Comparison of ENCODE assay signal across 10 cellular contexts in the genomic region with DNA sequence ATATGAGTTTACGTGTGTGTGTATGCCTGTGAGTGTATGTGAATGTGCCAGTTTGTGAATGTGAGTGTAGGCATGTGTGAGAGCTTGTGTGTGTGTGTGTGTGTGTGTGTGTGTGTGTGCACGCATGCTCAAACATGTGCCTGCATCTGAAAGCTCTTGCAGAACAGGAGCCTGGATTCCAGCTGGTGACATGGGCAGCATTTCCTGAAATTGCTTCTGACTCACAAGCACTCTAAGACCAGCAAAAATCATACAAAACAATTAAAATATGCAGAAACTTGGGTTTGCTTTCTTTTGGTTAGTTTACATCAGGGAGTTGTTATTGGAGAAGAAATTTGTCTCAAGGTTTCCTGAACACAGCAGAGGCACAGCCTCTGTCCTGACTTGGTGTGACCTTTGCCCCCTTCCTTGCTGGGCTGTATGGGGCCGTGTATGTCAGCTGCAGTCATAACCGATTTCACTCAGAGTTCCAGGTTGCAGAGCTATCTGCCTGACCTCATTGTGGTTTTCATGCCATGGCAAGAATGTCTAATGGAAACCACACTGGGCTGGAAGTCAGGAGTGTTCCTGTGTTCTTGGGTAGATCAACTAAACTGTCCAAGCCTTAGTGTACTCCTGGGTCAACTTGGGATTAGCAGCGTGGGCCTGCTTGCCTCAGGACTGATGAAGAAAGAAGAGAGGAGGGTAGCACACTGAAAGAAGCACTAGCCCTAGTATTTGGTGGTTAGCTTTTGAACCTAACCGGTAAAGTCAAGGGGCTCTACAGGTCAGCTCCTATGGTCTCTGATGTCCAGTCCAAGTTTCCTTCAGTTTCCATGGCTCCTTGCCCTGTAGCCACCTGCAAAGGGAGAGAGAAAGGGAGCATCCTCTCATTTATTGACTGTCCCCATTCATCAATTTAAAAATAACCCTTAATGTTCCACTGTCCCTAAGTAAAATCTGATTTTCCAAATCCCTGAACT.
DNase-seq lines count a peak whose midpoint lies in the region; ATAC-seq, FAIRE-seq and TF ChIP-seq lines count a peak whose summit lies in the region.
"Had no signal": no experiment of that assay in that cellular context is flagged by ENCODE, and none has a peak within 500 bp of the region (broad histone marks: within the 10 kb centered on the region; RNA-seq: fewer than 3 reads in every experiment).

No MANE protein-coding gene starts in this region.

- no peak for TF ChIP-seq CTCF in K562 (IDR thresholded peaks at IDR 0.05 in 2 of 3, conservative IDR thresholded peaks at IDR 0.05 in 1 of 3; ENCODE audit: insufficient read depth in 2 of 3, low read depth in 1 of 3, low read length in 3 of 3)
- no peak for TF ChIP-seq CTCF in transverse colon (IDR thresholded peaks at IDR 0.05)

- TF ChIP-seq EP300 in K562 (IDR thresholded peaks at IDR 0.05; ENCODE audit: low read length): no peak
- no peak for TF ChIP-seq EP300 in transverse colon (IDR thresholded peaks at IDR 0.05; ENCODE audit: low read depth)

- 2% methylated on average over 6 of the region's 6 CpGs for WGBS in K562 (ENCODE audit: insufficient coverage, low coverage, missing lambda C conversion rate)
- WGBS in transverse colon (ENCODE audit: low coverage in 1 of 2), 2 donors: 41 to 50% methylated on average over 3 to 6 of the region's 6 CpGs

- CTCF ChIA-PET in K562 (lab: Yijun Ruan, JAX; ENCODE audit: low intra/inter-chr PET ratio): no interaction called here

- POLR2A ChIA-PET in K562 (lab: Yijun Ruan, JAX): no interaction called here

- DNase-seq in HT-29 (ENCODE audit: low spot score) (peak; percentile 41), K562 (ENCODE audit: extremely low read depth in 1 of 4, low spot score in 3 of 4) (no peak), iris pigment epithelial cell (ENCODE audit: low read depth) (peak; percentile 97), transverse colon (peak; percentile 15), NCI-H69 (lab: John Stamatoyannopoulos, UW) (no peak), NCI-H1092 (lab: John Stamatoyannopoulos, UW) (no peak), OCI-M1 (lab: John Stamatoyannopoulos, UW) (no peak)
- DNase-seq: dorsolateral prefrontal cortex, NCI-H524 had no signal

- H3K27ac ChIP-seq in K562 (ENCODE audit: extremely low read depth, low read depth, low read length): no peak overlapping the region
- H3K27ac ChIP-seq in transverse colon: peak overlapping the region in 2 of 4 donors; percentile 33 to 34
- H3K27ac ChIP-seq: dorsolateral prefrontal cortex had no signal

- no peak for TF ChIP-seq RAD21 in K562 (CRISPR knock-in tag; conservative IDR thresholded peaks at IDR 0.05 in 1 of 2, IDR thresholded peaks at IDR 0.05 in 1 of 2)

- in situ Hi-C loops in K562 (cut with MboI): no loop called here
- in situ Hi-C loops in transverse colon (cut with MboI; ENCODE audit: low pct_ligation_motif_present in 1 of 4, low pct_unique_long_range_greater_than_20kb in 1 of 4, low sequenced_read_pairs in 3 of 4): no loop called here

- H3K9ac ChIP-seq in K562 (ENCODE audit: insufficient read depth in 1 of 2, low read depth in 2 of 2, low read length in 2 of 2): no peak overlapping the region

- no peaks in the 10 kb centered on the region for H3K79me2 ChIP-seq in K562 (ENCODE audit: control insufficient read depth, insufficient read depth, low read length)

- H3K4me3 ChIP-seq in K562 (no peak overlapping the region), transverse colon (no peak overlapping the region)
- H3K4me3 ChIP-seq: dorsolateral prefrontal cortex had no signal

- BruUV-seq in K562 (replicated peaks; lab: Mats Ljungman, UMichigan): no TSS peak

- H3K9me1 ChIP-seq in K562 (ENCODE audit: control insufficient read depth, insufficient read depth, low read length): peaks cover 3% of the 10 kb centered on the region

- H3K4me1 ChIP-seq in K562 (replicated peaks in 1 of 2; ENCODE audit: control insufficient read depth in 2 of 2, insufficient read depth in 2 of 2, low read length in 2 of 2) (no peaks in the 10 kb centered on the region), transverse colon (peaks cover 0 to 19% (median 2%) of the 10 kb centered on the region in 4 donors)

- H3K4me2 ChIP-seq in K562 (ENCODE audit: insufficient read depth, low read length): no peak overlapping the region

- H3K36me3 ChIP-seq in K562 (ENCODE audit: control insufficient read depth, insufficient read depth, low read length) (no peaks in the 10 kb centered on the region), transverse colon (no peaks in the 10 kb centered on the region)

- TF ChIP-seq POLR2A in K562 (conservative IDR thresholded peaks at IDR 0.05): no peak
- no peak for TF ChIP-seq POLR2A in transverse colon (IDR thresholded peaks at IDR 0.05)

- intact Hi-C loops in K562 (cut with micrococcal nuclease): no loop called here
- intact Hi-C loops in transverse colon (cut with DNase I; ENCODE audit: low total_unique reads): no loop called here

- peaks cover 0 to 21% of the 10 kb centered on the region in 2 experiments; a peak in 2 of 5 replicates for H3K27me3 ChIP-seq in K562 (ENCODE audit: control insufficient read depth in 2 of 2, insufficient read depth in 2 of 2, low read length in 2 of 2)
- H3K27me3 ChIP-seq in transverse colon: no peaks in the 10 kb centered on the region

- H3K9me3 ChIP-seq in K562 (replicated peaks; ENCODE audit: control insufficient read depth, insufficient read depth, low read depth, low read length) (no peaks in the 10 kb centered on the region), transverse colon (no peaks in the 10 kb centered on the region)

- peak; percentile 6 for FAIRE-seq in K562 (lab: Jason Lieb, UNC)

- no peaks in the 10 kb centered on the region; the same call in 1 of the 2 replicates for H4K20me1 ChIP-seq in K562 (replicated peaks; ENCODE audit: control insufficient read depth, insufficient read depth, low read length)

- ATAC-seq in K562: no peak
- no peak for ATAC-seq in HG02884 (IDR thresholded peaks at IDR 0.05; ENCODE audit: unreplicated experiment)

- no peak overlapping the region for H2AFZ ChIP-seq in K562 (ENCODE audit: low read depth, low read length)

TF ChIP-seq in K562, 482 proteins besides CTCF, POLR2A, EP300 and RAD21 (continues in another document):
- TF ChIP-seq, protein P1, sequence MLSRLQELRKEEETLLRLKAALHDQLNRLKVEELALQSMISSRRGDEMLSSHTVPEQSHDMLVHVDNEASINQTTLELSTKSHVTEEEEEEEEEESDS (CRISPR knock-in tag; IDR thresholded peaks at IDR 0.05): no peak
- TF ChIP-seq, protein P2, sequence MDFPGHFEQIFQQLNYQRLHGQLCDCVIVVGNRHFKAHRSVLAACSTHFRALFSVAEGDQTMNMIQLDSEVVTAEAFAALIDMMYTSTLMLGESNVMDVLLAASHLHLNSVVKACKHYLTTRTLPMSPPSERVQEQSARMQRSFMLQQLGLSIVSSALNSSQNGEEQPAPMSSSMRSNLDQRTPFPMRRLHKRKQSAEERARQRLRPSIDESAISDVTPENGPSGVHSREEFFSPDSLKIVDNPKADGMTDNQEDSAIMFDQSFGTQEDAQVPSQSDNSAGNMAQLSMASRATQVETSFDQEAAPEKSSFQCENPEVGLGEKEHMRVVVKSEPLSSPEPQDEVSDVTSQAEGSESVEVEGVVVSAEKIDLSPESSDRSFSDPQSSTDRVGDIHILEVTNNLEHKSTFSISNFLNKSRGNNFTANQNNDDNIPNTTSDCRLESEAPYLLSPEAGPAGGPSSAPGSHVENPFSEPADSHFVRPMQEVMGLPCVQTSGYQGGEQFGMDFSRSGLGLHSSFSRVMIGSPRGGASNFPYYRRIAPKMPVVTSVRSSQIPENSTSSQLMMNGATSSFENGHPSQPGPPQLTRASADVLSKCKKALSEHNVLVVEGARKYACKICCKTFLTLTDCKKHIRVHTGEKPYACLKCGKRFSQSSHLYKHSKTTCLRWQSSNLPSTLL (IDR thresholded peaks at IDR 0.05): no peak
- TF ChIP-seq YBX1 (IDR thresholded peaks at IDR 0.05) (no peak), NFYB (IDR thresholded peaks at IDR 0.05; ENCODE audit: extremely low read depth, insufficient read length) (no peak), ADNP (tag; IDR thresholded peaks at IDR 0.05) (no peak), EHMT2 (IDR thresholded peaks at IDR 0.05) (no peak), BRF1 (IDR thresholded peaks at IDR 0.05; ENCODE audit: borderline replicate concordance, extremely low read depth, insufficient read length) (no peak), KDM5B (IDR thresholded peaks at IDR 0.05; ENCODE audit: insufficient replicate concordance, low read depth, low read length) (no peak), HNRNPK (IDR thresholded peaks at IDR 0.05; ENCODE audit: low read depth, low read length, poor library complexity, severe bottlenecking) (no peak), HNRNPUL1 (IDR thresholded peaks at IDR 0.05; ENCODE audit: low read length) (no peak), ZNF282 (CRISPR knock-in tag; IDR thresholded peaks at IDR 0.05) (no peak), POLR2H (tag; IDR thresholded peaks at IDR 0.05; ENCODE audit: low read depth) (no peak), PPARD (CRISPR knock-in tag; IDR thresholded peaks at IDR 0.05) (no peak), NCOA4 (IDR thresholded peaks at IDR 0.05; ENCODE audit: partially characterized antibody) (no peak), RFX5 (IDR thresholded peaks at IDR 0.05; ENCODE audit: low read depth, low read length) (no peak)
- TF ChIP-seq, protein P3, sequence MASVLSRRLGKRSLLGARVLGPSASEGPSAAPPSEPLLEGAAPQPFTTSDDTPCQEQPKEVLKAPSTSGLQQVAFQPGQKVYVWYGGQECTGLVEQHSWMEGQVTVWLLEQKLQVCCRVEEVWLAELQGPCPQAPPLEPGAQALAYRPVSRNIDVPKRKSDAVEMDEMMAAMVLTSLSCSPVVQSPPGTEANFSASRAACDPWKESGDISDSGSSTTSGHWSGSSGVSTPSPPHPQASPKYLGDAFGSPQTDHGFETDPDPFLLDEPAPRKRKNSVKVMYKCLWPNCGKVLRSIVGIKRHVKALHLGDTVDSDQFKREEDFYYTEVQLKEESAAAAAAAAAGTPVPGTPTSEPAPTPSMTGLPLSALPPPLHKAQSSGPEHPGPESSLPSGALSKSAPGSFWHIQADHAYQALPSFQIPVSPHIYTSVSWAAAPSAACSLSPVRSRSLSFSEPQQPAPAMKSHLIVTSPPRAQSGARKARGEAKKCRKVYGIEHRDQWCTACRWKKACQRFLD (CRISPR knock-in tag; IDR thresholded peaks at IDR 0.05): no peak

Comparison
In these comparisons a context has a peak if more than half of its experiments do, and no peak if none do; other contexts are left out.
1. DNase-seq: peak in HT-29 (single experiment), iris pigment epithelial cell (single experiment) and transverse colon (single experiment); none in K562 (0 of 4), NCI-H69 (single experiment), NCI-H1092 (single experiment) and OCI-M1 (single experiment).